Comparison of ENCODE assay signal across 2 cellular contexts in the genomic region with DNA sequence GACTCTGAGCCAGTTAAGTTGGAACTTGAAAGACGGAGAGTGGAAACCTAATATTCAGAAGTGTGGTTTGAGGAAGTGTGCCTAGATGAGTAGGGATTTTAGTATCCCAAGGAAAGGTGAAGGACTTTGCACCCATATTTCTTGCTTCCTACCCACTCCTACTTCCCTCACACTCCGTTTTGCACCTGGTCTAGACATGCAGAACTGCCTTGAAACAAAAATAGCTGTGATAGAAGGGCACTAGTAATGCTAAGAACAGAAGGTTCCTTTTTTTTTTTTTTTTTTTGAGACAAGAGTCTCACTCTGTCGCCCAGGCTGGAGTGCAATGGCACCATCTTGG.
TF ChIP-seq lines count a peak whose summit lies in the region.

No MANE protein-coding gene starts in this region.

TF ChIP-seq in A549, 52 proteins besides CTCF, POLR2A, EP300 and RAD21:
- no peak for TF ChIP-seq ATOH8 (CRISPR knock-in tag; IDR thresholded peaks at IDR 0.05; ENCODE audit: low read depth)
- TF ChIP-seq GATA3 (IDR thresholded peaks at IDR 0.05; ENCODE audit: borderline replicate concordance) = no peak
- TF ChIP-seq ZSCAN20 (CRISPR knock-in tag; IDR thresholded peaks at IDR 0.05) = no peak
- no peak for TF ChIP-seq HDAC2 (IDR thresholded peaks at IDR 0.05)
- no peak for TF ChIP-seq NFE2L2 (conservative IDR thresholded peaks at IDR 0.05; ENCODE audit: low read length)
- TF ChIP-seq TFCP2L1 (CRISPR knock-in tag; IDR thresholded peaks at IDR 0.05) = no peak
- no peak for TF ChIP-seq EHMT2 (IDR thresholded peaks at IDR 0.05; ENCODE audit: low read depth)
- TF ChIP-seq CHD4 (IDR thresholded peaks at IDR 0.05; ENCODE audit: borderline replicate concordance) = no peak
- no peak for TF ChIP-seq RCOR1 (IDR thresholded peaks at IDR 0.05; ENCODE audit: low read depth, low read length)
- no peak for TF ChIP-seq NPAS2 (CRISPR knock-in tag; IDR thresholded peaks at IDR 0.05; ENCODE audit: borderline replicate concordance)
- no peak for TF ChIP-seq CBX2 (IDR thresholded peaks at IDR 0.05; ENCODE audit: borderline replicate concordance, low read depth)
- TF ChIP-seq ZC3H11A (IDR thresholded peaks at IDR 0.05) = no peak
- no peak for TF ChIP-seq BHLHE40 (IDR thresholded peaks at IDR 0.05; ENCODE audit: low read depth, low read length)
- TF ChIP-seq HOXA7 (CRISPR knock-in tag; IDR thresholded peaks at IDR 0.05) = no peak
- no peak for TF ChIP-seq USF2 (IDR thresholded peaks at IDR 0.05)
- TF ChIP-seq HOXB5 (CRISPR knock-in tag; IDR thresholded peaks at IDR 0.05) = no peak
- no peak for TF ChIP-seq FOXS1 (CRISPR knock-in tag; IDR thresholded peaks at IDR 0.05)
- no peak for TF ChIP-seq ZFP36 (IDR thresholded peaks at IDR 0.05; ENCODE audit: borderline replicate concordance, partially characterized antibody)
- no peak for TF ChIP-seq MAZ (IDR thresholded peaks at IDR 0.05; ENCODE audit: borderline replicate concordance, low read depth, low read length)
- TF ChIP-seq ELK1 (IDR thresholded peaks at IDR 0.05; ENCODE audit: low read depth, low read length) = no peak

TF ChIP-seq in GM12878, 131 proteins besides CTCF, POLR2A, EP300 and RAD21:
- TF ChIP-seq RELA (IDR thresholded peaks at IDR 0.05; ENCODE audit: borderline replicate concordance, partially characterized antibody) (no peak), SPI1 (IDR thresholded peaks at IDR 0.05; ENCODE audit: borderline replicate concordance, insufficient read depth, low read depth, low read length) (peak; percentile 21; the same call in 1 of the 2 replicates)
